Comparison of ENCODE assay signal across 29 cellular contexts in the genomic region with DNA sequence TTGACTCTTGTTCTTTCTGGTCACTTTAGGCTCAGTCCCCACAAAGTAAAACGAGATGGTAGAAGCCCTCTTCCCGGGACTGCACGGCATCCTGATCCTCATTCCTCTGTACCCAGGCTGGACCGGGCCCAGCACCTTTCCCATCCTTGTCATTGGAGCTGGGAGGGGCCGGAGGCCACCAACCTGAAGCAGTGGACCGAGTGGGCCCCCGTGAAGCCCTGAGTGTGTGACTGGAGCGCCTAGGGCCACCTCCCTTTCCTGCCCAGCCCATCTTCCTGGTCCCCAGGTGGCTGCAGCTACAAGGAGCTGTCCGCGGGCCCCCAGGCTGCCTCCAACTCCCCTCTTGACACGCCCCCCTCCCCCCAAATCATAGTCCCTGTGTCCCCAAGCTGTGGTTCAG. TPM values are rescaled to one million over a fixed set of nuclear protein-coding genes. Genes with fewer than 3 reads are reported as not detected.
DNase-seq lines count a peak whose midpoint lies in the region; ATAC-seq, FAIRE-seq and TF ChIP-seq lines count a peak whose summit lies in the region.
"Had no signal": no experiment of that assay in that cellular context is flagged by ENCODE, and none has a peak within 500 bp of the region (broad histone marks: within the 10 kb centered on the region; RNA-seq: fewer than 3 reads in every experiment).

No MANE protein-coding gene starts in this region.

- H3K27me3 Mint-ChIP-seq in endothelial cell (ENCODE audit: unreplicated experiment): peaks cover 9% of the 10 kb centered on the region
- H3K27me3 Mint-ChIP-seq: activated T-helper 17 cell treated with anti-CD3 and anti-CD28 coated beads, Interleukin-2, amount 50 U/mL, for 72 hours had no signal

- peaks cover 3 to 6% of the 10 kb centered on the region in 2 donors for H3K36me3 ChIP-seq in kidney (ENCODE audit: control insufficient read depth in 1 of 2, insufficient read depth in 2 of 2, low read length in 2 of 2)
- H3K36me3 ChIP-seq in spleen: peaks cover 0 to 11% (median 0%) of the 10 kb centered on the region in 6 donors
- no peaks in the 10 kb centered on the region for H3K36me3 ChIP-seq in aorta (ENCODE audit: control insufficient read depth in 1 of 2, insufficient read depth in 2 of 2, low read length in 1 of 2)

- ATAC-seq in Right ventricle myocardium inferior: no peak
- ATAC-seq in aorta (ENCODE audit: low FRiP score): no peak
- no peak for ATAC-seq in esophagus mucosa
- ATAC-seq: activated naive CD4-positive, alpha-beta T cell treated with anti-CD3 and anti-CD28 coated beads, Interleukin-2, amount 50 U/mL, for 72 hours; activated T-helper 17 cell treated with anti-CD3 and anti-CD28 coated beads, Interleukin-2, amount 50 U/mL, for 72 hours; WTC11 had no signal

- no peaks in the 10 kb centered on the region for H3K9me3 Mint-ChIP-seq in endothelial cell (ENCODE audit: unreplicated experiment)
- H3K9me3 Mint-ChIP-seq: activated naive CD4-positive, alpha-beta T cell treated with anti-CD3 and anti-CD28 coated beads, Interleukin-2, amount 50 U/mL, for 72 hours; activated T-helper 17 cell treated with anti-CD3 and anti-CD28 coated beads, Interleukin-2, amount 50 U/mL, for 72 hours; CD4-positive, alpha-beta T cell; WTC11 had no signal

- peaks cover 0 to 21% (median 0%) of the 10 kb centered on the region in 7 donors for H3K27me3 ChIP-seq in spleen (replicated peaks in 1 of 7)
- H3K27me3 ChIP-seq in aorta (ENCODE audit: control insufficient read depth in 1 of 2, insufficient read depth in 2 of 2, low read length in 1 of 2): no peaks in the 10 kb centered on the region

- FAIRE-seq in kidney (lab: Jason Lieb, UNC): no peak
- FAIRE-seq: astrocyte, frontal cortex, GM19239, islet of Langerhans had no signal

- H3K36me3 Mint-ChIP-seq in endothelial cell (ENCODE audit: low read depth, unreplicated experiment): peaks cover 8% of the 10 kb centered on the region
- H3K36me3 Mint-ChIP-seq: activated naive CD4-positive, alpha-beta T cell treated with anti-CD3 and anti-CD28 coated beads, Interleukin-2, amount 50 U/mL, for 72 hours; WTC11 had no signal

- 81 to 86% (median 82%) methylated on average over 11 of the region's 11 CpGs for WGBS in spleen, 5 donors
- whole genome bisulfite sequencing in aorta, 2 donors: 50 to 54% methylated on average over 11 of the region's 11 CpGs

- H3K9ac ChIP-seq in kidney (ENCODE audit: low read length in 2 of 2): peak overlapping the region in 1 of 2 donors; percentile 19

- no peak for TF ChIP-seq CTCF in kidney (IDR thresholded peaks at IDR 0.05; ENCODE audit: borderline replicate concordance, extremely low read depth, insufficient read depth)
- no peak for TF ChIP-seq CTCF in spleen (IDR thresholded peaks at IDR 0.05 in 8 of 11, conservative IDR thresholded peaks at IDR 0.05 in 3 of 11)
- no peak for TF ChIP-seq CTCF in endothelial cell (IDR thresholded peaks at IDR 0.05; ENCODE audit: unreplicated experiment)

- no peak overlapping the region for H3K4me3 ChIP-seq in kidney (ENCODE audit: low read length in 2 of 2)
- no peak overlapping the region for H3K4me3 ChIP-seq in spleen
- H3K4me3 ChIP-seq in aorta (ENCODE audit: low read length in 2 of 2): no peak overlapping the region
- H3K4me3 ChIP-seq: smooth muscle cell had no signal

- no peak overlapping the region for H3K4me3 Mint-ChIP-seq in endothelial cell (ENCODE audit: unreplicated experiment)
- H3K4me3 Mint-ChIP-seq: activated T-helper 17 cell treated with anti-CD3 and anti-CD28 coated beads, Interleukin-2, amount 50 U/mL, for 72 hours; CD4-positive, alpha-beta T cell; WTC11 had no signal

- peak overlapping the region; percentile 58 to 72 for H3K27ac ChIP-seq in kidney (ENCODE audit: low read depth in 2 of 2, low read length in 2 of 2)
- peak overlapping the region in 2 of 8 donors; percentile 7 to 35 for H3K27ac ChIP-seq in spleen
- H3K27ac ChIP-seq in aorta (ENCODE audit: low read depth in 1 of 2, low read length in 2 of 2): peak overlapping the region; percentile 58 to 99

- H3K27ac Mint-ChIP-seq in endothelial cell (ENCODE audit: unreplicated experiment): no peak overlapping the region
- H3K27ac Mint-ChIP-seq: activated naive CD4-positive, alpha-beta T cell treated with anti-CD3 and anti-CD28 coated beads, Interleukin-2, amount 50 U/mL, for 72 hours; CD4-positive, alpha-beta T cell; WTC11 had no signal

- peaks cover 11% of the 10 kb centered on the region for H3K4me1 Mint-ChIP-seq in endothelial cell (ENCODE audit: unreplicated experiment)

- no peak for TF ChIP-seq POLR2A in spleen (IDR thresholded peaks at IDR 0.05)

- H3K9me3 ChIP-seq in kidney (ENCODE audit: control insufficient read depth in 1 of 2, low read length in 2 of 2) (no peaks in the 10 kb centered on the region), spleen (no peaks in the 10 kb centered on the region), aorta (ENCODE audit: control insufficient read depth, low read length) (no peaks in the 10 kb centered on the region)

- H3K4me1 ChIP-seq in kidney (ENCODE audit: control insufficient read depth in 1 of 2, insufficient read depth in 1 of 2, low read depth in 1 of 2, low read length in 2 of 2): peaks cover 27 to 63% of the 10 kb centered on the region in 2 donors
- peaks cover 30 to 72% (median 56%) of the 10 kb centered on the region in 6 donors for H3K4me1 ChIP-seq in spleen
- H3K4me1 ChIP-seq in aorta (ENCODE audit: control insufficient read depth in 1 of 2, insufficient read depth in 2 of 2, low read length in 2 of 2): peaks cover 4 to 8% of the 10 kb centered on the region in 2 donors

- intact Hi-C loops in Right ventricle myocardium inferior (cut with DNase I): no loop called here
- intact Hi-C loops in cardiac septum (cut with DNase I): no loop called here
- intact Hi-C loops in kidney (cut with DNase I): no loop called here
- intact Hi-C loops in spleen (cut with DNase I; ENCODE audit: low total_unique reads): no loop called here
- intact Hi-C loops in aorta (cut with DNase I): loop anchor here in 1 of 2 donors (10.0 kb wide), 1 partner anchor 1155 kb away; no protein-coding TSS in a partner anchor

- peak; percentile 55 for DNase-seq in Right ventricle myocardium inferior (ENCODE audit: missing footprints)
- DNase-seq in cardiac septum (ENCODE audit: low spot score): no peak
- DNase-seq in kidney: peak; percentile 65
- peak; percentile 68 for DNase-seq in spleen
- peak in 1 of 2 donors; percentile 46 for DNase-seq in aorta
- DNase-seq in endothelial cell (ENCODE audit: low spot score): no peak
- no peak for DNase-seq in NCI-H345 treated with DMSO at 0.1 percent for 48 hours (lab: John Stamatoyannopoulos, UW; ENCODE audit: unreplicated experiment)
- DNase-seq: 8988T; activated CD4-positive, alpha-beta T cell treated with anti-CD3 and anti-CD28 coated beads, Interleukin-2, amount 50 U/mL, for 4 hours; CD4-positive, alpha-beta T cell; cerebellar nuclear complex; effector memory CD4-positive, alpha-beta T cell; IMR-90; NCI-H1105; NCI-H2029 treated with DMSO at 0.1 percent for 48 hours; NCI-H446; OCI-M1; SHP77; T1000 had no signal

RNA-seq across cellular contexts. Expression of gene CD300A, which starts 17.1 kb away (rescaled TPM):
- 2.4 TPM for total RNA-seq in Right ventricle myocardium inferior
- 2.6 TPM for total RNA-seq in cardiac septum
- total RNA-seq in kidney: 8.2 TPM
- polyA plus RNA-seq in kidney (ENCODE audit: insufficient read depth, low read depth, low replicate concordance): 3.1 TPM
- 100 to 1,000 TPM in 6 of 7 donors, 10 to 100 TPM in 1; 95.6 to 142 (median 111) TPM for total RNA-seq in spleen
- 10 to 100 TPM; 34.2 to 93.3 (median 76.1) TPM for polyA plus RNA-seq in spleen
- 10 to 100 TPM; 10.3 to 10.4 TPM for total RNA-seq in aorta
- 1 to 10 TPM; 2.6 to 9.1 TPM for polyA plus RNA-seq in aorta
- total RNA-seq in endothelial cell (ENCODE audit: unreplicated experiment): not detected
- total RNA-seq in esophagus mucosa: 0.64 TPM
- total RNA-seq: astrocyte, IMR-90, lung microvascular endothelial cell, smooth muscle cell had no signal
- polyA plus RNA-seq: IMR-90, smooth muscle cell had no signal

RNA-seq across cellular contexts. Expression of gene GPRC5C, which starts 17.4 kb away (rescaled TPM):
- total RNA-seq in Right ventricle myocardium inferior (37.2 TPM), cardiac septum (31.7 TPM), kidney (358 TPM), spleen (10 to 100 TPM; 24.1 to 70.0 (median 36.6) TPM), aorta (10 to 100 TPM; 43.6 to 51.7 TPM), endothelial cell (ENCODE audit: unreplicated experiment) (24.7 TPM), esophagus mucosa (13.0 TPM)
- polyA plus RNA-seq in kidney (ENCODE audit: insufficient read depth, low read depth, low replicate concordance) (242 TPM), spleen (10 to 100 TPM; 11.0 to 19.7 (median 18.9) TPM), aorta (10 to 100 TPM; 31.6 to 59.4 TPM)
- total RNA-seq: CD4-positive, alpha-beta T cell; IMR-90 had no signal
- polyA plus RNA-seq: IMR-90 had no signal

Comparison
In these comparisons a context has a peak if more than half of its experiments do, and no peak if none do; other contexts are left out.
1. DNase-seq: peak in Right ventricle myocardium inferior (single experiment), kidney (single experiment) and spleen (single experiment); none in cardiac septum (single experiment), endothelial cell (single experiment) and NCI-H345 treated with DMSO at 0.1 percent for 48 hours (single experiment).
2. RNA of gene CD300A, which starts 17.1 kb away (total RNA-seq): 95.6 to 142 TPM in spleen; 10.3 to 10.4 TPM in aorta, 8.2 TPM in kidney (single experiment), 2.6 TPM in cardiac septum (single experiment), 2.4 TPM in Right ventricle myocardium inferior (single experiment), 0.64 TPM in esophagus mucosa (single experiment) and not detected in endothelial cell (single experiment); every median in the first group is over 4 times any median in the second.